ENCODE assay signal across 7 cellular contexts in the genomic region with DNA sequence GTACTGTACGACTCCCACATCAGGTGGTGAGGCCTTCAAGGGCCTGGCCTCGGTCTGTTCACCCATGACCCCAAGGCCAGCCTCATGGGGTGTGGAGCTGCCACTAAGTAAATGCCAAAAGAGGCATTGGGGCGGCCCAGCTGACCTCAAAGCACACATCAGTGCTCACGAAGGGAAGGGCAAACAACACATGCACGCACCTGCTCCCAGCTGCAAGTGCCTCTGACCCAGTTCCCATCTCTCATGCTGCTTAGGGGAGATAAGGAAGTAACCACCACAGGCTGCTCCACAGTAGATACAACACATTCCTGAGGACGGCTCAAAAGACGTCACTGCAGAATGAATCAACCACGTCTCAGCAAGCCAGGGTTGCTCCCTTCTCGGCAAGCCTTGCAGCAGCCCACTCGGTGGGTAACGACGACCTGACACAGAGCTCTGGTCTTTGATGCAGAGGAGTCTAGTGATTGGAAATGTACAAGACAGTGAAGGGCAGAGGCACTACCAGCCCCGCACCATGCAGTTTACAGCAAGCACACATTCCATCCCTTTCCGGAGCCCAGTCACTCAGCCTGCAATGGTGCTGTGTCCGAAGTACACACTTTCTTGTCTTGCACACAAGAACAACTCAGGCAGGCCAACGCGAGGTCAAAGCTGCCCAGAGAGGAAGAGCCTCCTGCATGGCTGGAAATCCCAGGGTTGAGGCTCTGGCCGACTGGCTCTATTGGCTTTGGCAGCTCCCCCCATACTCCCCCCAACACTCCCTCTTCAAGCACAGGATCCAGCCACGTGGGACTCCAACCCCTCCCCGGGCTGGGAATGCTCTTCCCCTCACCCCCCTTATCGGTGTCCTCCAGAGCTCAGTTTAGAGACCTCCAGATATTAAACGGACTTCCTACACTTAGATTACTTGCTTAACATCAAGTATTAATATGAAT. TPM values are rescaled to one million over a fixed set of nuclear protein-coding genes. Genes with fewer than 3 reads are reported as not detected.
DNase-seq lines count a peak whose midpoint lies in the region; ATAC-seq and TF ChIP-seq lines count a peak whose summit lies in the region.

No MANE protein-coding gene starts in this region.

- peak overlapping the region; percentile 86 for H3K4me3 Mint-ChIP-seq in glutamatergic neuron (ENCODE audit: unreplicated experiment)

- peaks cover 33% of the 10 kb centered on the region for H3K9me3 Mint-ChIP-seq in glutamatergic neuron (ENCODE audit: unreplicated experiment)

- H3K36me3 Mint-ChIP-seq in glutamatergic neuron (ENCODE audit: unreplicated experiment), result peaks cover 4% of the 10 kb centered on the region

- H3K27ac Mint-ChIP-seq in glutamatergic neuron (ENCODE audit: unreplicated experiment), result peak overlapping the region; percentile 97

- TF ChIP-seq CTCF in glutamatergic neuron (IDR thresholded peaks at IDR 0.05; ENCODE audit: partially characterized antibody, unreplicated experiment), result no peak

- peaks cover 25% of the 10 kb centered on the region for H3K27me3 Mint-ChIP-seq in glutamatergic neuron (ENCODE audit: unreplicated experiment)

- DNase-seq in NCI-H146 treated with DMSO at 0.1 percent for 48 hours (lab: John Stamatoyannopoulos, UW; ENCODE audit: unreplicated experiment) (peak; percentile 19), glutamatergic neuron (peak; percentile 33), smooth muscle cell of the brain vasculature (ENCODE audit: low read depth, low spot score) (peak; percentile 71), NCI-H1694 (lab: John Stamatoyannopoulos, UW) (no peak)

- ATAC-seq in GM21423 (IDR thresholded peaks at IDR 0.05; ENCODE audit: unreplicated experiment) (peak; percentile 67), HG03135 (IDR thresholded peaks at IDR 0.05; ENCODE audit: unreplicated experiment) (no peak), GM21515 (IDR thresholded peaks at IDR 0.05; ENCODE audit: unreplicated experiment) (no peak)

- H3K4me1 Mint-ChIP-seq in glutamatergic neuron (ENCODE audit: low read depth, unreplicated experiment), result peaks cover 66% of the 10 kb centered on the region

RNA-seq across cellular contexts. Expression of gene FABP6, which starts 31.8 kb away (rescaled TPM):
- total RNA-seq in glutamatergic neuron (ENCODE audit: unreplicated experiment), result 7.7 TPM

RNA-seq across cellular contexts. Expression of gene CCNJL, which starts 51.2 kb away (rescaled TPM):
- total RNA-seq in glutamatergic neuron (ENCODE audit: unreplicated experiment), result 123 TPM
